Comparison of ENCODE assay signal across 16 cellular contexts in genomic region chr5:172049226-172049796, GRCh38. TPM values are rescaled to one million over a fixed set of nuclear protein-coding genes. Genes with fewer than 3 reads are reported as not detected.
DNase-seq lines count a peak whose midpoint lies in the region; ATAC-seq and TF ChIP-seq lines count a peak whose summit lies in the region.
"Had no signal": no experiment of that assay in that cellular context is flagged by ENCODE, and none has a peak within 500 bp of the region (broad histone marks: within the 10 kb centered on the region; RNA-seq: fewer than 3 reads in every experiment).

No MANE protein-coding gene starts in this region.

- no peaks in the 10 kb centered on the region for H3K9me3 ChIP-seq in lower lobe of right lung
- no peaks in the 10 kb centered on the region for H3K9me3 ChIP-seq in thyroid gland
- H3K9me3 ChIP-seq: gastrocnemius medialis, thoracic aorta had no signal

- no peaks in the 10 kb centered on the region for H3K9me3 Mint-ChIP-seq in activated naive CD4-positive, alpha-beta T cell treated with anti-CD3 and anti-CD28 coated beads, Interleukin-2, amount 50 U/mL, for 24 hours
- H3K9me3 Mint-ChIP-seq in IgD-negative memory B cell, result no peaks in the 10 kb centered on the region

- no peak for TF ChIP-seq POLR2A in thyroid gland (IDR thresholded peaks at IDR 0.05)

- 87 to 89% methylated on average over 12 of the region's 12 CpGs for WGBS in thyroid gland, 2 donors

- intact Hi-C loops in lower lobe of right lung (cut with DNase I), result no loop called here
- intact Hi-C loops in thyroid gland (cut with DNase I), result loop anchor here (10.0 kb wide), 1 partner anchor 625 kb away; no protein-coding TSS in a partner anchor

- TF ChIP-seq CTCF in lower lobe of right lung (IDR thresholded peaks at IDR 0.05) (no peak), thyroid gland (IDR thresholded peaks at IDR 0.05) (no peak)

- no peak overlapping the region for H3K27ac ChIP-seq in lower lobe of right lung
- no peak overlapping the region for H3K27ac ChIP-seq in thyroid gland
- H3K27ac ChIP-seq: gastrocnemius medialis, PC-9, SJCRH30, thoracic aorta had no signal

- peak overlapping the region; percentile 98 for H3K27ac Mint-ChIP-seq in activated naive CD4-positive, alpha-beta T cell treated with anti-CD3 and anti-CD28 coated beads, Interleukin-2, amount 50 U/mL, for 24 hours
- peak overlapping the region in 2 of 3 donors; percentile 27 to 33 for H3K27ac Mint-ChIP-seq in IgD-negative memory B cell

- no peak for DNase-seq in activated naive CD4-positive, alpha-beta T cell treated with anti-CD3 and anti-CD28 coated beads, Interleukin-2, amount 50 U/mL, for 16 hours
- peak; percentile 49 to 81 for DNase-seq in cerebellar nuclear complex (lab: John Stamatoyannopoulos, UW)
- peak; percentile 26 for DNase-seq in occipital lobe (lab: John Stamatoyannopoulos, UW)
- DNase-seq in lower lobe of right lung, result no peak
- no peak for DNase-seq in thyroid gland
- DNase-seq: gastrocnemius medialis; left ventricle myocardium superior; NCI-H1105; PC-9; SJCRH30; stimulated activated CD4-positive, alpha-beta T cell treated with anti-CD3 and anti-CD28 coated beads, Interleukin-4, amount 100 ng/mL, for 1 hour; T1000 had no signal

- peaks cover 7% of the 10 kb centered on the region for H3K36me3 Mint-ChIP-seq in activated naive CD4-positive, alpha-beta T cell treated with anti-CD3 and anti-CD28 coated beads, Interleukin-2, amount 50 U/mL, for 24 hours
- H3K36me3 Mint-ChIP-seq in IgD-negative memory B cell, result peaks cover 16% of the 10 kb centered on the region

- H3K27me3 ChIP-seq in lower lobe of right lung (ENCODE audit: low read depth) (no peaks in the 10 kb centered on the region), thyroid gland (no peaks in the 10 kb centered on the region)
- H3K27me3 ChIP-seq: gastrocnemius medialis, SJCRH30 had no signal

- no peak for ATAC-seq in lower lobe of right lung
- ATAC-seq in GM21526 (IDR thresholded peaks at IDR 0.05; ENCODE audit: low FRiP score, unreplicated experiment), result no peak
- ATAC-seq: gastrocnemius medialis, left ventricle myocardium superior had no signal

- no peaks in the 10 kb centered on the region for H3K27me3 Mint-ChIP-seq in activated naive CD4-positive, alpha-beta T cell treated with anti-CD3 and anti-CD28 coated beads, Interleukin-2, amount 50 U/mL, for 24 hours
- H3K27me3 Mint-ChIP-seq in IgD-negative memory B cell, result no peaks in the 10 kb centered on the region

- H3K36me3 ChIP-seq in lower lobe of right lung (peaks cover 72% of the 10 kb centered on the region), thyroid gland (peaks cover 0 to 4% of the 10 kb centered on the region in 2 donors)
- H3K36me3 ChIP-seq: thoracic aorta had no signal

- no peaks in the 10 kb centered on the region for H3K4me1 ChIP-seq in lower lobe of right lung
- peaks cover 13 to 14% of the 10 kb centered on the region in 2 donors for H3K4me1 ChIP-seq in thyroid gland
- H3K4me1 ChIP-seq: gastrocnemius medialis, SJCRH30 had no signal

- no peak overlapping the region for H3K4me3 Mint-ChIP-seq in activated naive CD4-positive, alpha-beta T cell treated with anti-CD3 and anti-CD28 coated beads, Interleukin-2, amount 50 U/mL, for 24 hours
- H3K4me3 Mint-ChIP-seq in IgD-negative memory B cell, result no peak overlapping the region

- H3K4me3 ChIP-seq in lower lobe of right lung (no peak overlapping the region), thyroid gland (replicated peaks in 1 of 3) (no peak overlapping the region)
- H3K4me3 ChIP-seq: gastrocnemius medialis, PC-9, SJCRH30, thoracic aorta had no signal

- H3K4me1 Mint-ChIP-seq in activated naive CD4-positive, alpha-beta T cell treated with anti-CD3 and anti-CD28 coated beads, Interleukin-2, amount 50 U/mL, for 24 hours, result peaks cover 5% of the 10 kb centered on the region
- peaks cover 0 to 2% (median 1%) of the 10 kb centered on the region in 3 donors for H3K4me1 Mint-ChIP-seq in IgD-negative memory B cell

RNA-seq across cellular contexts. Expression of gene FBXW11, which starts 42.9 kb away (rescaled TPM):
- polyA plus RNA-seq in IgD-negative memory B cell, result 31.0 TPM
- total RNA-seq in occipital lobe, result 162 TPM
- total RNA-seq in lower lobe of right lung, result 52.8 TPM
- total RNA-seq in thyroid gland, result 10 to 100 TPM; 61.3 to 76.6 (median 70.2) TPM

Comparison
In these comparisons a context has a peak if more than half of its experiments do, and no peak if none do; other contexts are left out.
1. DNase-seq: peak in cerebellar nuclear complex (2 of 2) and occipital lobe (single experiment); none in activated naive CD4-positive, alpha-beta T cell treated with anti-CD3 and anti-CD28 coated beads, Interleukin-2, amount 50 U/mL, for 16 hours (single experiment), lower lobe of right lung (single experiment) and thyroid gland (0 of 2).